In genomic region chr5:154063372-154063771, GRCh38 we compare ENCODE assay signal across 33 cellular contexts. TPM values are rescaled to one million over a fixed set of nuclear protein-coding genes. Genes with fewer than 3 reads are reported as not detected.
DNase-seq lines count a peak whose midpoint lies in the region; ATAC-seq, FAIRE-seq and TF ChIP-seq lines count a peak whose summit lies in the region.
"Had no signal": no experiment of that assay in that cellular context is flagged by ENCODE, and none has a peak within 500 bp of the region (broad histone marks: within the 10 kb centered on the region; RNA-seq: fewer than 3 reads in every experiment).

No MANE protein-coding gene starts in this region.

- H3K79me2 ChIP-seq in HepG2 (ENCODE audit: insufficient read depth, low read length) (no peaks in the 10 kb centered on the region), K562 (ENCODE audit: control insufficient read depth, insufficient read depth, low read length) (no peaks in the 10 kb centered on the region)

- no peaks in the 10 kb centered on the region for H4K20me1 ChIP-seq in HepG2 (ENCODE audit: insufficient read depth, low read length)
- H4K20me1 ChIP-seq in IMR-90 (ENCODE audit: insufficient read depth, low read length), result no peaks in the 10 kb centered on the region
- no peaks in the 10 kb centered on the region; the same call in 1 of the 2 replicates for H4K20me1 ChIP-seq in K562 (replicated peaks; ENCODE audit: control insufficient read depth, insufficient read depth, low read length)

- H3K18ac ChIP-seq in IMR-90 (ENCODE audit: low read depth, low read length), result no peak overlapping the region

- TF ChIP-seq EP300 in HepG2 (IDR thresholded peaks at IDR 0.05; ENCODE audit: low read depth in 2 of 2, low read length in 2 of 2) (no peak), HepG2 (CRISPR knock-in tag; IDR thresholded peaks at IDR 0.05; ENCODE audit: borderline replicate concordance) (no peak), K562 (IDR thresholded peaks at IDR 0.05; ENCODE audit: low read length) (no peak)

- H3K27me3 ChIP-seq in HepG2 (ENCODE audit: control insufficient read depth in 1 of 2, insufficient read depth in 2 of 2, low read length in 2 of 2), result no peaks in the 10 kb centered on the region; a peak in 1 of 5 replicates
- no peaks in the 10 kb centered on the region for H3K27me3 ChIP-seq in right lobe of liver
- no peaks in the 10 kb centered on the region; the same call in 1 of the 2 replicates for H3K27me3 ChIP-seq in IMR-90 (ENCODE audit: control insufficient read depth, insufficient read depth, low read length)
- no peaks in the 10 kb centered on the region for H3K27me3 ChIP-seq in K562 (ENCODE audit: control insufficient read depth in 2 of 2, insufficient read depth in 2 of 2, low read length in 2 of 2)
- no peaks in the 10 kb centered on the region for H3K27me3 ChIP-seq in dorsolateral prefrontal cortex
- H3K27me3 ChIP-seq: BE2C; BLaER1; BLaER1 treated with 17β-estradiol and CSF1 and Interleukin-3, amounts not matched to agents 10 nM and 100 nM had no signal

- no peak overlapping the region for H3K9ac ChIP-seq in HepG2 (ENCODE audit: insufficient read depth, low read depth, low read length)
- no peak overlapping the region for H3K9ac ChIP-seq in IMR-90 (ENCODE audit: low read depth, low read length)
- no peak overlapping the region for H3K9ac ChIP-seq in K562 (ENCODE audit: insufficient read depth in 1 of 2, low read depth in 2 of 2, low read length in 2 of 2)
- H3K9ac ChIP-seq: BLaER1; BLaER1 treated with 17β-estradiol and CSF1 and Interleukin-3, amounts not matched to agents 10 nM and 100 nM had no signal

- no peaks in the 10 kb centered on the region for H3K79me1 ChIP-seq in IMR-90 (ENCODE audit: low read depth in 1 of 2, low read length in 2 of 2)

- H3K4me3 ChIP-seq in HepG2 (replicated peaks in 1 of 3; ENCODE audit: insufficient read depth in 1 of 3, low read depth in 2 of 3, low read length in 3 of 3) (no peak overlapping the region), right lobe of liver (no peak overlapping the region), IMR-90 (ENCODE audit: insufficient read depth, low read depth, low read length) (no peak overlapping the region), K562 (no peak overlapping the region), dorsolateral prefrontal cortex (no peak overlapping the region)
- H3K4me3 ChIP-seq: A549; BLaER1; BLaER1 treated with 17β-estradiol and CSF1 and Interleukin-3, amounts not matched to agents 10 nM and 100 nM had no signal

- H3K14ac ChIP-seq in IMR-90 (replicated peaks; ENCODE audit: low read depth, low read length), result no peak overlapping the region

- POLR2A ChIA-PET in HepG2 (lab: Yijun Ruan, JAX), result no interaction called here
- POLR2A ChIA-PET in IMR-90 (lab: Charles Lee; ENCODE audit: unreplicated experiment), result interaction anchor here (0.6 kb wide), 2 partner anchors 142 to 577 kb away, joined by 3 to 4 read pairs; no protein-coding TSS in a partner anchor
- POLR2A ChIA-PET in K562 (lab: Yijun Ruan, JAX), result interaction anchor here (0.7 to 1.2 kb wide), 3 partner anchors 9 to 357 kb away, joined by 4 to 5 read pairs (median 4); partner anchors contain the start of genes FAM114A2 and MFAP3

- no peak overlapping the region for H2BK120ac ChIP-seq in IMR-90 (ENCODE audit: low read depth, low read length)

- in situ Hi-C loops in HepG2 (cut with HindIII; ENCODE audit: extremely low pct_ligation_motif_present, low pct_unique_long_range_greater_than_20kb), result loop anchor here (25.0 kb wide), 1 partner anchor 549 kb away; no protein-coding TSS in a partner anchor
- in situ Hi-C loops in IMR-90 (cut with MboI; ENCODE audit: low sequenced_read_pairs), result no loop called here
- in situ Hi-C loops in K562 (cut with MboI), result no loop called here

- no peak overlapping the region for H3K4ac ChIP-seq in IMR-90 (ENCODE audit: low read depth, low read length)

- DNase-seq in HepG2 (ENCODE audit: low spot score) (no peak), right lobe of liver (no peak), IMR-90 (no peak), K562 (ENCODE audit: extremely low read depth in 1 of 4, low spot score in 3 of 4) (no peak), AG20443 (ENCODE audit: low spot score) (no peak), dorsolateral prefrontal cortex (no peak)
- DNase-seq: 8988T; ACHN; AML-193; BE2C; C1 segment of cervical spinal cord; Caco-2; Calu3; CD4-positive, alpha-beta memory T cell; CD4-positive, alpha-beta T cell; CD4-positive, CD25-positive, alpha-beta regulatory T cell; CD8-positive, alpha-beta memory T cell; CD8-positive, alpha-beta T cell; COR-L47; DMS 273 treated with DMSO at 0.1 percent for 48 hours; DMS153; DMS53; DMS79; DMS79 treated with DMSO at 0.1 percent for 48 hours; DND-41; EL had no signal

- H3K27ac ChIP-seq in HepG2 (ENCODE audit: extremely low read length, insufficient read depth, low read length) (no peak overlapping the region), right lobe of liver (no peak overlapping the region), IMR-90 (ENCODE audit: insufficient read depth, low read length) (no peak overlapping the region), K562 (ENCODE audit: extremely low read depth, low read depth, low read length) (no peak overlapping the region), dorsolateral prefrontal cortex (no peak overlapping the region)
- H3K27ac ChIP-seq: 22Rv1; A549; BLaER1; BLaER1 treated with 17β-estradiol and CSF1 and Interleukin-3, amounts not matched to agents 10 nM and 100 nM; C4-2B had no signal

- no peak overlapping the region for H3K56ac ChIP-seq in IMR-90 (ENCODE audit: extremely low read depth, insufficient read depth, low read length)

- TF ChIP-seq CTCF in HepG2 (CRISPR knock-in tag; IDR thresholded peaks at IDR 0.05) (no peak), right lobe of liver (IDR thresholded peaks at IDR 0.05) (no peak), IMR-90 (conservative IDR thresholded peaks at IDR 0.05; ENCODE audit: low read depth, low read length) (no peak), K562 (IDR thresholded peaks at IDR 0.05 in 2 of 3, conservative IDR thresholded peaks at IDR 0.05 in 1 of 3; ENCODE audit: insufficient read depth in 2 of 3, low read depth in 1 of 3, low read length in 3 of 3) (no peak), dorsolateral prefrontal cortex (IDR thresholded peaks at IDR 0.05 in 54 of 56, conservative IDR thresholded peaks at IDR 0.05 in 2 of 56; ENCODE audit: low read depth in 1 of 56, partially characterized antibody in 56 of 56) (no peak)

- ATAC-seq in HepG2 (no peak), right lobe of liver (no peak), IMR-90 (ENCODE audit: low read depth) (no peak), K562 (no peak)
- ATAC-seq: A549; CD8-positive, alpha-beta T cell had no signal

- no peak overlapping the region for H2BK20ac ChIP-seq in IMR-90 (ENCODE audit: low read depth, low read length)

- H2AK9ac ChIP-seq in IMR-90 (replicated peaks; ENCODE audit: low read depth, low read length, poor library complexity), result no peak overlapping the region

- TF ChIP-seq RAD21 in HepG2 (CRISPR knock-in tag; IDR thresholded peaks at IDR 0.05) (no peak), IMR-90 (IDR thresholded peaks at IDR 0.05; ENCODE audit: low read length) (no peak), K562 (CRISPR knock-in tag; conservative IDR thresholded peaks at IDR 0.05 in 1 of 2, IDR thresholded peaks at IDR 0.05 in 1 of 2) (no peak)

- H3K9me1 ChIP-seq in IMR-90 (ENCODE audit: insufficient read depth, low read length) (no peaks in the 10 kb centered on the region), K562 (ENCODE audit: control insufficient read depth, insufficient read depth, low read length) (no peaks in the 10 kb centered on the region)

- H2AFZ ChIP-seq in HepG2 (ENCODE audit: low read length), result no peak overlapping the region
- H2AFZ ChIP-seq in IMR-90 (replicated peaks; ENCODE audit: low read length, poor library complexity), result no peak overlapping the region
- no peak overlapping the region for H2AFZ ChIP-seq in K562 (ENCODE audit: low read depth, low read length)

- no peak overlapping the region for H3K23ac ChIP-seq in IMR-90 (ENCODE audit: low read depth, low read length)

- no peak overlapping the region for H4K5ac ChIP-seq in IMR-90 (ENCODE audit: low read depth, low read length)

- no peaks in the 10 kb centered on the region for H3K36me3 ChIP-seq in HepG2 (replicated peaks in 1 of 2; ENCODE audit: control insufficient read depth in 1 of 2, insufficient read depth in 2 of 2, low read length in 2 of 2)
- H3K36me3 ChIP-seq in right lobe of liver, result no peaks in the 10 kb centered on the region
- H3K36me3 ChIP-seq in IMR-90 (ENCODE audit: control insufficient read depth, insufficient read depth, low read length), result 0 out of 2 replicates have a peak, but pooled peaks cover 1% of the 10 kb centered on the region
- H3K36me3 ChIP-seq in K562 (ENCODE audit: control insufficient read depth, insufficient read depth, low read length), result no peaks in the 10 kb centered on the region
- H3K36me3 ChIP-seq: BE2C, BLaER1 had no signal

- TF ChIP-seq POLR2A in HepG2 (IDR thresholded peaks at IDR 0.05; ENCODE audit: insufficient read depth in 1 of 2, low read depth in 2 of 2, low read length in 2 of 2) (no peak), right lobe of liver (IDR thresholded peaks at IDR 0.05) (no peak), IMR-90 (IDR thresholded peaks at IDR 0.05; ENCODE audit: low read depth, low read length) (no peak), K562 (conservative IDR thresholded peaks at IDR 0.05) (no peak)

- dilution Hi-C loops in IMR-90 (cut with HindIII; ENCODE audit: low sequenced_read_pairs, unreplicated experiment), result no loop called here

- intact Hi-C loops in HepG2 (cut with micrococcal nuclease; ENCODE audit: unreplicated experiment), result no loop called here
- intact Hi-C loops in right lobe of liver (cut with DNase I), result loop anchor here in 1 of 2 donors (10.0 kb wide), 1 partner anchor 351 kb away; no protein-coding TSS in a partner anchor
- intact Hi-C loops in IMR-90 (cut with micrococcal nuclease), result no loop called here
- intact Hi-C loops in K562 (cut with micrococcal nuclease), result no loop called here
- intact Hi-C loops in dorsolateral prefrontal cortex (cut with DNase I), result no loop called here

- no peak overlapping the region for H4K91ac ChIP-seq in IMR-90 (ENCODE audit: insufficient read depth, low read depth, low read length)

- no peak for FAIRE-seq in HepG2 (lab: Jason Lieb, UNC)
- FAIRE-seq in K562 (lab: Jason Lieb, UNC), result no peak
- FAIRE-seq: A204.1, A549, D721Med had no signal

- H4K8ac ChIP-seq in IMR-90 (ENCODE audit: low read depth in 2 of 2, low read length in 2 of 2), result no peak overlapping the region

- H3K4me1 ChIP-seq in HepG2 (ENCODE audit: insufficient read depth, low read length) (peaks cover 9% of the 10 kb centered on the region; the same call in 1 of the 2 replicates), right lobe of liver (peaks cover 0 to 11% (median 5%) of the 10 kb centered on the region in 4 donors), IMR-90 (ENCODE audit: control insufficient read depth, insufficient read depth, low read length) (peaks cover 2% of the 10 kb centered on the region; the same call in 1 of the 2 replicates), K562 (replicated peaks in 1 of 2; ENCODE audit: control insufficient read depth in 2 of 2, insufficient read depth in 2 of 2, low read length in 2 of 2) (peaks cover 0 to 3% of the 10 kb centered on the region in 2 experiments; a peak in 1 of 5 replicates)
- H3K4me1 ChIP-seq: A549, BE2C, Caco-2 had no signal

- no peak overlapping the region for H2AK5ac ChIP-seq in IMR-90 (ENCODE audit: low read depth, low read length)

- no peak overlapping the region for H2BK15ac ChIP-seq in IMR-90 (ENCODE audit: low read depth, low read length)

- no TSS peak for BruUV-seq in HepG2 (replicated peaks; lab: Mats Ljungman, UMichigan)
- no TSS peak for BruUV-seq in IMR-90 (replicated peaks; lab: Mats Ljungman, UMichigan)
- BruUV-seq in K562 (replicated peaks; lab: Mats Ljungman, UMichigan), result no TSS peak

- CTCF ChIA-PET in HepG2 (lab: Yijun Ruan, JAX; ENCODE audit: low intra/inter-chr PET ratio, low total read pairs), result no interaction called here
- CTCF ChIA-PET in IMR-90 (lab: Yijun Ruan, JAX), result interaction anchor here (0.6 to 0.9 kb wide), 2 partner anchors 9 to 586 kb away, joined by 3 to 4 read pairs; no protein-coding TSS in a partner anchor
- CTCF ChIA-PET in K562 (lab: Yijun Ruan, JAX; ENCODE audit: low intra/inter-chr PET ratio), result no interaction called here

- H3K4me2 ChIP-seq in HepG2 (ENCODE audit: low read depth, low read length) (no peak overlapping the region), IMR-90 (ENCODE audit: low read depth, low read length) (no peak overlapping the region), K562 (ENCODE audit: insufficient read depth, low read length) (no peak overlapping the region)
- H3K4me2 ChIP-seq: A549; BLaER1; BLaER1 treated with 17β-estradiol and CSF1 and Interleukin-3, amounts not matched to agents 10 nM and 100 nM had no signal

- H2BK5ac ChIP-seq in IMR-90 (ENCODE audit: low read depth, low read length, poor library complexity, severe bottlenecking), result no peak overlapping the region

- no peaks in the 10 kb centered on the region for H3K9me3 ChIP-seq in HepG2 (ENCODE audit: low read length)
- no peaks in the 10 kb centered on the region for H3K9me3 ChIP-seq in right lobe of liver
- no peaks in the 10 kb centered on the region for H3K9me3 ChIP-seq in IMR-90 (ENCODE audit: control insufficient read depth, insufficient read depth, low read length)
- H3K9me3 ChIP-seq in K562 (replicated peaks; ENCODE audit: control insufficient read depth, insufficient read depth, low read depth, low read length), result no peaks in the 10 kb centered on the region
- H3K9me3 ChIP-seq: A549, BE2C, Caco-2 had no signal

RNA-seq across cellular contexts. Expression of gene MFAP3, which starts 24.6 kb away (rescaled TPM):
- total RNA-seq in HepG2 (2016; rRNA removed; fragmentation: Illumina TruSeq; extraction: Trizol) (23.7 and 28.3 TPM in 2 replicates), right lobe of liver (10 to 100 TPM; 14.8 to 29.8 (median 16.1) TPM), IMR-90 (2012; rRNA removed) (67.0 and 80.5 TPM in 2 replicates), K562 (2014; rRNA removed) (12.5 and 18.9 TPM in 2 replicates), K562 (2014; rRNA removed; fragmentation: Illumina TruSeq; extraction: Trizol) (34.6 and 42.7 TPM in 2 replicates), K562 (2015; rRNA removed; fragmentation: Illumina TruSeq; extraction: Trizol) (33.2 and 39.1 TPM in 2 replicates), K562 (2021) (17.3 and 20.7 TPM in 2 replicates), dorsolateral prefrontal cortex (10 to 100 TPM; 25.7 to 62.3 (median 41.0) TPM)
- 4.1 and 4.8 TPM in 2 replicates for total RNA-seq in HepG2 (2016; cell fraction: cytosol; rRNA removed; fragmentation: Illumina TruSeq; extraction: Trizol; ENCODE audit: low read depth)
- 22.8 and 28.6 TPM in 2 replicates for total RNA-seq in HepG2 (2016; cell fraction: insoluble cytoplasmic fraction; rRNA removed; fragmentation: Illumina TruSeq; extraction: Trizol)
- total RNA-seq in HepG2 (2016; cell fraction: membrane; rRNA removed; fragmentation: Illumina TruSeq; extraction: Trizol), result 10.2 and 11.6 TPM in 2 replicates
- total RNA-seq in HepG2 (2016; cell fraction: nucleus; rRNA removed; fragmentation: Illumina TruSeq; extraction: Trizol), result 40.4 and 41.7 TPM in 2 replicates
- polyA plus RNA-seq in HepG2 (2011; rRNA removed) (12.1 and 15.0 TPM in 2 replicates), IMR-90 (2012; rRNA removed) (12.6 and 15.2 TPM in 2 replicates), K562 (2011; rRNA removed) (26.9 and 38.1 TPM in 2 replicates), K562 (2014; fragmentation: Illumina TruSeq; extraction: Trizol) (23.3 and 28.0 TPM in 2 replicates), K562 (2014; fragmentation: Nextera tagmentation; extraction: Ambion mirVana) (10 to 100 TPM in 1 of 2 experiments, 1 to 10 TPM in 1; 9.5 to 11.0 TPM), K562 (2014; rRNA removed) (14.2 and 18.6 TPM in 2 replicates)
- 7.6 and 11.8 TPM in 2 replicates for polyA plus RNA-seq in HepG2 (2011; cell fraction: cytosol; rRNA removed)
- polyA plus RNA-seq in HepG2 (2011; cell fraction: nucleus; rRNA removed), result 7.7 and 11.7 TPM in 2 replicates
- polyA plus RNA-seq in HepG2 (2012), result 13.2 and 17.6 TPM in 2 replicates
- 0.60 and 0.97 TPM in 2 replicates for polyA plus RNA-seq in HepG2 (2016; cell fraction: cytosol; fragmentation: Illumina TruSeq; extraction: Trizol; ENCODE audit: low read depth)
- polyA plus RNA-seq in HepG2 (2016; cell fraction: insoluble cytoplasmic fraction; fragmentation: Illumina TruSeq; extraction: Trizol; ENCODE audit: low read depth), result 8.7 and 8.8 TPM in 2 replicates
- 1.9 and 2.0 TPM in 2 replicates for polyA plus RNA-seq in HepG2 (2016; cell fraction: membrane; fragmentation: Illumina TruSeq; extraction: Trizol; ENCODE audit: low read depth)
- polyA plus RNA-seq in HepG2 (2016; cell fraction: nucleus; fragmentation: Illumina TruSeq; extraction: Trizol; ENCODE audit: insufficient read depth, low read depth), result 14.7 and 15.0 TPM in 2 replicates
- polyA minus RNA-seq in HepG2 (2011; rRNA and poly(A)+ RNA removed; ENCODE audit: low replicate concordance), result 50.5 and 94.9 TPM in 2 replicates
- polyA minus RNA-seq in HepG2 (2011; cell fraction: cytosol; rRNA and poly(A)+ RNA removed), result 28.2 and 37.9 TPM in 2 replicates
- polyA minus RNA-seq in HepG2 (2011; cell fraction: nucleus; rRNA and poly(A)+ RNA removed), result 38.4 and 56.7 TPM in 2 replicates
- 2.0 and 2.9 TPM in 2 replicates for polyA plus RNA-seq in IMR-90 (2012; cell fraction: cytosol; rRNA removed)
- 1.2 and 10.2 TPM in 2 replicates for polyA plus RNA-seq in IMR-90 (2012; cell fraction: nucleus; rRNA removed; ENCODE audit: low replicate concordance)
- 47.4 and 61.0 TPM in 2 replicates for total RNA-seq in K562 (2011; cell fraction: chromatin; rRNA removed; ENCODE audit: low replicate concordance)
- 32.5 and 34.3 TPM in 2 replicates for total RNA-seq in K562 (2011; cell fraction: nucleolus; rRNA removed)
- 49.2 and 51.2 TPM in 2 replicates for total RNA-seq in K562 (2011; cell fraction: nucleoplasm; rRNA removed)
- polyA plus RNA-seq in K562 (2011; cell fraction: cytosol; rRNA removed), result 13.5 and 15.3 TPM in 2 replicates
- 14.0 and 17.4 TPM in 2 replicates for polyA plus RNA-seq in K562 (2011; cell fraction: nucleus; rRNA removed)
- polyA plus RNA-seq in K562 (2012), result 10.3 and 14.0 TPM in 2 replicates
- polyA minus RNA-seq in K562 (2011; rRNA and poly(A)+ RNA removed), result 76.2 and 91.3 TPM in 2 replicates
- 15.8 and 32.4 TPM in 2 replicates for polyA minus RNA-seq in K562 (2011; cell fraction: cytosol; rRNA and poly(A)+ RNA removed)
- 29.1 and 50.2 TPM in 2 replicates for polyA minus RNA-seq in K562 (2011; cell fraction: nucleus; rRNA and poly(A)+ RNA removed)

RNA-seq across cellular contexts. Expression of gene FAM114A2, which starts 24.7 kb away (rescaled TPM):
- total RNA-seq in HepG2 (2016; rRNA removed; fragmentation: Illumina TruSeq; extraction: Trizol) (11.4 and 17.4 TPM in 2 replicates), right lobe of liver (10 to 100 TPM in 4 of 6 experiments, 1 to 10 TPM in 2; 5.0 to 20.2 (median 15.5) TPM), IMR-90 (2012; rRNA removed) (36.4 and 41.2 TPM in 2 replicates), K562 (2014; rRNA removed) (17.5 and 18.2 TPM in 2 replicates), K562 (2014; rRNA removed; fragmentation: Illumina TruSeq; extraction: Trizol) (28.1 and 32.4 TPM in 2 replicates), K562 (2015; rRNA removed; fragmentation: Illumina TruSeq; extraction: Trizol) (20.9 and 21.2 TPM in 2 replicates), K562 (2021) (18.7 and 22.1 TPM in 2 replicates), dorsolateral prefrontal cortex (10 to 100 TPM; 20.0 to 50.8 (median 32.7) TPM)
- total RNA-seq in HepG2 (2016; cell fraction: cytosol; rRNA removed; fragmentation: Illumina TruSeq; extraction: Trizol; ENCODE audit: low read depth), result 37.9 and 43.5 TPM in 2 replicates
- total RNA-seq in HepG2 (2016; cell fraction: insoluble cytoplasmic fraction; rRNA removed; fragmentation: Illumina TruSeq; extraction: Trizol), result 13.7 and 19.1 TPM in 2 replicates
- total RNA-seq in HepG2 (2016; cell fraction: membrane; rRNA removed; fragmentation: Illumina TruSeq; extraction: Trizol), result 12.0 and 12.7 TPM in 2 replicates
- 10.9 and 11.5 TPM in 2 replicates for total RNA-seq in HepG2 (2016; cell fraction: nucleus; rRNA removed; fragmentation: Illumina TruSeq; extraction: Trizol)
- polyA plus RNA-seq in HepG2 (2011; rRNA removed) (4.8 and 6.9 TPM in 2 replicates), IMR-90 (2012; rRNA removed) (11.4 and 13.2 TPM in 2 replicates), K562 (2011; rRNA removed) (16.6 and 27.5 TPM in 2 replicates), K562 (2014; fragmentation: Illumina TruSeq; extraction: Trizol) (22.9 and 27.0 TPM in 2 replicates), K562 (2014; fragmentation: Nextera tagmentation; extraction: Ambion mirVana) (10 to 100 TPM; 14.4 to 25.5 TPM), K562 (2014; rRNA removed) (17.3 and 20.6 TPM in 2 replicates)
- polyA plus RNA-seq in HepG2 (2011; cell fraction: cytosol; rRNA removed), result 2.8 and 4.0 TPM in 2 replicates
- polyA plus RNA-seq in HepG2 (2011; cell fraction: nucleus; rRNA removed), result 5.4 and 6.8 TPM in 2 replicates
- polyA plus RNA-seq in HepG2 (2012), result 6.4 and 6.9 TPM in 2 replicates
- 2.1 and 3.2 TPM in 2 replicates for polyA plus RNA-seq in HepG2 (2016; cell fraction: cytosol; fragmentation: Illumina TruSeq; extraction: Trizol; ENCODE audit: low read depth)
- polyA plus RNA-seq in HepG2 (2016; cell fraction: insoluble cytoplasmic fraction; fragmentation: Illumina TruSeq; extraction: Trizol; ENCODE audit: low read depth), result 13.0 and 14.4 TPM in 2 replicates
- polyA plus RNA-seq in HepG2 (2016; cell fraction: membrane; fragmentation: Illumina TruSeq; extraction: Trizol; ENCODE audit: low read depth), result 2.0 and 2.5 TPM in 2 replicates
- polyA plus RNA-seq in HepG2 (2016; cell fraction: nucleus; fragmentation: Illumina TruSeq; extraction: Trizol; ENCODE audit: insufficient read depth, low read depth), result 10.6 and 11.0 TPM in 2 replicates
- polyA minus RNA-seq in HepG2 (2011; rRNA and poly(A)+ RNA removed; ENCODE audit: low replicate concordance), result 7.4 and 10.9 TPM in 2 replicates
- 7.2 and 8.1 TPM in 2 replicates for polyA minus RNA-seq in HepG2 (2011; cell fraction: cytosol; rRNA and poly(A)+ RNA removed)
- 15.3 and 18.9 TPM in 2 replicates for polyA minus RNA-seq in HepG2 (2011; cell fraction: nucleus; rRNA and poly(A)+ RNA removed)
- 3.6 and 7.3 TPM in 2 replicates for polyA plus RNA-seq in IMR-90 (2012; cell fraction: cytosol; rRNA removed)
- polyA plus RNA-seq in IMR-90 (2012; cell fraction: nucleus; rRNA removed; ENCODE audit: low replicate concordance), result 4.0 and 18.8 TPM in 2 replicates
- 16.8 and 45.5 TPM in 2 replicates for total RNA-seq in K562 (2011; cell fraction: chromatin; rRNA removed; ENCODE audit: low replicate concordance)
- total RNA-seq in K562 (2011; cell fraction: nucleolus; rRNA removed), result 10.3 and 12.8 TPM in 2 replicates
- total RNA-seq in K562 (2011; cell fraction: nucleoplasm; rRNA removed), result 31.2 and 39.0 TPM in 2 replicates
- 7.5 and 8.8 TPM in 2 replicates for polyA plus RNA-seq in K562 (2011; cell fraction: cytosol; rRNA removed)
- 13.9 and 15.8 TPM in 2 replicates for polyA plus RNA-seq in K562 (2011; cell fraction: nucleus; rRNA removed)
- 18.8 and 19.7 TPM in 2 replicates for polyA plus RNA-seq in K562 (2012)
- 35.2 and 38.1 TPM in 2 replicates for polyA minus RNA-seq in K562 (2011; rRNA and poly(A)+ RNA removed)
- 16.1 and 17.1 TPM in 2 replicates for polyA minus RNA-seq in K562 (2011; cell fraction: cytosol; rRNA and poly(A)+ RNA removed)
- 11.4 and 24.8 TPM in 2 replicates for polyA minus RNA-seq in K562 (2011; cell fraction: nucleus; rRNA and poly(A)+ RNA removed)

Comparison
In these comparisons a context has a peak if more than half of its experiments do, and no peak if none do; other contexts are left out.
1. Of the 241 proteins assayed by ChIP-seq in both HepG2 and K562: peak only in HepG2: CEBPB; only in K562: CEBPG; in both: none; in neither: 238; mixed calls (peak in some experiments, not most) for 1.